ENCODE assay signal across 8 cellular contexts in genomic region chr1:16073490-16074104, GRCh38. TPM values are rescaled to one million over a fixed set of nuclear protein-coding genes. Genes with fewer than 3 reads are reported as not detected.
DNase-seq lines count a peak whose midpoint lies in the region; ATAC-seq, FAIRE-seq and TF ChIP-seq lines count a peak whose summit lies in the region.

Gene FAM131C (minus strand): TSS chr1:16073651. CDS start chr1:16073442, 209 bp downstream.

- TF ChIP-seq POLR2A in IMR-90 (IDR thresholded peaks at IDR 0.05; ENCODE audit: low read depth, low read length) (no peak), tibial nerve (IDR thresholded peaks at IDR 0.05) (no peak)

- H3K4me1 ChIP-seq in IMR-90 (ENCODE audit: control insufficient read depth, insufficient read depth, low read length) (peaks cover 13% of the 10 kb centered on the region), tibial nerve (peaks cover 0 to 25% (median 11%) of the 10 kb centered on the region in 4 donors)

- H2BK20ac ChIP-seq in IMR-90 (ENCODE audit: low read depth, low read length) = peak within 1 kb of the TSS; percentile 44; the same call in 1 of the 2 replicates

- TF ChIP-seq CTCF in D721Med (IDR thresholded peaks at IDR 0.05; ENCODE audit: insufficient read depth, missing control alignments) (peak; percentile 34), IMR-90 (conservative IDR thresholded peaks at IDR 0.05; ENCODE audit: low read depth, low read length) (peak; percentile 53), tibial nerve (IDR thresholded peaks at IDR 0.05) (peak; percentile 20 to 87 (median 76))

- H3K4me3 ChIP-seq in IMR-90 (ENCODE audit: insufficient read depth, low read depth, low read length) = peak within 1 kb of the TSS; percentile 44
- H3K4me3 ChIP-seq in tibial nerve = peak within 1 kb of the TSS; percentile 22 to 52 (median 25)

- no peak within 1 kb of the TSS for H3K23ac ChIP-seq in IMR-90 (ENCODE audit: low read depth, low read length)

- ATAC-seq in IMR-90 (ENCODE audit: low read depth) = peak; percentile 85
- ATAC-seq in HG03469 (IDR thresholded peaks at IDR 0.05; ENCODE audit: unreplicated experiment) = no peak

- dilution Hi-C loops in IMR-90 (cut with HindIII; ENCODE audit: low sequenced_read_pairs, unreplicated experiment) = no loop called here

- H2AFZ ChIP-seq in IMR-90 (replicated peaks; ENCODE audit: low read length, poor library complexity) = peak within 1 kb of the TSS; percentile 94

- H3K27me3 ChIP-seq in IMR-90 (ENCODE audit: control insufficient read depth, insufficient read depth, low read length) = no peaks in the 10 kb centered on the region; the same call in 1 of the 2 replicates
- peaks cover 0 to 4% of the 10 kb centered on the region in 2 donors for H3K27me3 ChIP-seq in tibial nerve

- no peak within 1 kb of the TSS for H3K14ac ChIP-seq in IMR-90 (replicated peaks; ENCODE audit: low read depth, low read length)

- in situ Hi-C loops in IMR-90 (cut with MboI; ENCODE audit: low sequenced_read_pairs) = no loop called here

- no peak within 1 kb of the TSS for H4K5ac ChIP-seq in IMR-90 (ENCODE audit: low read depth, low read length)

- no peaks in the 10 kb centered on the region for H3K9me3 ChIP-seq in IMR-90 (ENCODE audit: control insufficient read depth, insufficient read depth, low read length)
- no peaks in the 10 kb centered on the region for H3K9me3 ChIP-seq in tibial nerve

- peaks cover 0 to 6% of the 10 kb centered on the region in 2 experiments; a peak in 2 of 4 replicates for H3K79me1 ChIP-seq in IMR-90 (ENCODE audit: low read depth in 1 of 2, low read length in 2 of 2)

- peak within 1 kb of the TSS; percentile 18; the same call in 1 of the 3 replicates for H2BK15ac ChIP-seq in IMR-90 (ENCODE audit: low read depth, low read length)

- no peaks in the 10 kb centered on the region for H3K36me3 ChIP-seq in IMR-90 (ENCODE audit: control insufficient read depth, insufficient read depth, low read length)
- H3K36me3 ChIP-seq in tibial nerve = no peaks in the 10 kb centered on the region

- H2BK5ac ChIP-seq in IMR-90 (ENCODE audit: low read depth, low read length, poor library complexity, severe bottlenecking) = no peak within 1 kb of the TSS

- intact Hi-C loops in IMR-90 (cut with micrococcal nuclease) = no loop called here

- no peaks in the 10 kb centered on the region for H4K20me1 ChIP-seq in IMR-90 (ENCODE audit: insufficient read depth, low read length)

- POLR2A ChIA-PET in IMR-90 (lab: Charles Lee; ENCODE audit: unreplicated experiment) = no interaction called here

- H4K91ac ChIP-seq in IMR-90 (ENCODE audit: insufficient read depth, low read depth, low read length) = no peak within 1 kb of the TSS

- CTCF ChIA-PET in IMR-90 (lab: Yijun Ruan, JAX) = interaction anchor here (0.5 to 1.3 kb wide), 5 partner anchors 8 to 366 kb away, joined by 3 to 4 read pairs (median 3); no protein-coding TSS in a partner anchor

- H3K4ac ChIP-seq in IMR-90 (ENCODE audit: low read depth, low read length) = peak within 1 kb of the TSS; percentile 28

- no peak within 1 kb of the TSS for H3K56ac ChIP-seq in IMR-90 (ENCODE audit: extremely low read depth, insufficient read depth, low read length)

- peak; percentile 29; the same call in 1 of the 2 replicates for TF ChIP-seq RAD21 in IMR-90 (IDR thresholded peaks at IDR 0.05; ENCODE audit: low read length)

- H2AK9ac ChIP-seq in IMR-90 (replicated peaks; ENCODE audit: low read depth, low read length, poor library complexity) = peak within 1 kb of the TSS; percentile 17

- no peak within 1 kb of the TSS for H3K18ac ChIP-seq in IMR-90 (ENCODE audit: low read depth, low read length)

- H3K27ac ChIP-seq in IMR-90 (ENCODE audit: insufficient read depth, low read length) = no peak within 1 kb of the TSS
- H3K27ac ChIP-seq in tibial nerve = no peak within 1 kb of the TSS

- H3K9me1 ChIP-seq in IMR-90 (ENCODE audit: insufficient read depth, low read length) = peaks cover 10% of the 10 kb centered on the region; the same call in 1 of the 2 replicates

- no peak for FAIRE-seq in D721Med (lab: Jason Lieb, UNC)

- H3K9ac ChIP-seq in IMR-90 (ENCODE audit: low read depth, low read length) = no peak within 1 kb of the TSS

- no peak for TF ChIP-seq EP300 in tibial nerve (IDR thresholded peaks at IDR 0.05)

- peak within 1 kb of the TSS; percentile 65 for H2AK5ac ChIP-seq in IMR-90 (ENCODE audit: low read depth, low read length)

- BruUV-seq in IMR-90 (replicated peaks; lab: Mats Ljungman, UMichigan) = no TSS peak

- H3K4me2 ChIP-seq in IMR-90 (ENCODE audit: low read depth, low read length) = peak within 1 kb of the TSS; percentile 57

- WGBS in IMR-90 (ENCODE audit: extremely low coverage in 2 of 2, insufficient read length in 1 of 2), 2 experiments = 0% methylated on average over 14 of the region's 54 CpGs; no CpG with 5 or more reads in 1 of the 2 experiments
- WGBS in tibial nerve, 2 donors = 3 to 4% methylated on average over 16 to 48 of the region's 54 CpGs

- H4K8ac ChIP-seq in IMR-90 (ENCODE audit: low read depth in 2 of 2, low read length in 2 of 2) = peak within 1 kb of the TSS in 1 of 2 experiments; percentile 44; a peak in 1 of 4 replicates

- DNase-seq in D721Med (ENCODE audit: insufficient read length, low spot score) (peak; percentile 42), IMR-90 (no peak), myocyte (ENCODE audit: low read depth) (peak; percentile 26), tibial nerve (ENCODE audit: low spot score in 2 of 2) (no peak), GOT3 (lab: John Stamatoyannopoulos, UW) (no peak)
- DNase-seq in activated CD4-positive, alpha-beta T cell treated with anti-CD3 and anti-CD28 coated beads, Interleukin-2, amount 50 U/mL, for 24 hours (ENCODE audit: low read depth in 1 of 2, low spot score in 1 of 2) = peak; percentile 12 to 13
- peak; percentile 17 for DNase-seq in effector CD8-positive, alpha-beta T cell (lab: John Stamatoyannopoulos, UW)

- peak within 1 kb of the TSS; percentile 10 for H2BK120ac ChIP-seq in IMR-90 (ENCODE audit: low read depth, low read length)

TF ChIP-seq in IMR-90, 13 proteins besides CTCF, POLR2A, EP300 and RAD21:
- no peak for TF ChIP-seq MAFK (IDR thresholded peaks at IDR 0.05; ENCODE audit: low read depth, low read length)
- TF ChIP-seq SMC3 (IDR thresholded peaks at IDR 0.05; ENCODE audit: low read depth, low read length) = peak; percentile 32; the same call in 1 of the 2 replicates
- TF ChIP-seq MAZ (IDR thresholded peaks at IDR 0.05; ENCODE audit: borderline replicate concordance, low read depth, low read length) = peak; percentile 91; the same call in 1 of the 2 replicates

RNA-seq across cellular contexts. Expression of gene FAM131C, which starts in this region (rescaled TPM):
- total RNA-seq in IMR-90 (2012; rRNA removed) = 0.18 and 0.28 TPM in 2 replicates
- polyA plus RNA-seq in IMR-90 (2012; rRNA removed) = 0.56 and 1.0 TPM in 2 replicates
- 0.57 and 1.4 TPM in 2 replicates for polyA plus RNA-seq in IMR-90 (2012; cell fraction: cytosol; rRNA removed)
- 0.32 and 0.89 TPM in 2 replicates for polyA plus RNA-seq in IMR-90 (2012; cell fraction: nucleus; rRNA removed; ENCODE audit: low replicate concordance)
- total RNA-seq in myocyte = not detected in 2 replicates
- 0.30 TPM for polyA plus RNA-seq in myocyte (2012)
- total RNA-seq in tibial nerve = not detected

Comparison
In these comparisons a context has a peak if more than half of its experiments do, and no peak if none do; other contexts are left out.
1. Peak in DNase-seq in myocyte; RNA of the gene not detected or under 1 TPM.
2. DNase-seq: peak in D721Med (single experiment), activated CD4-positive, alpha-beta T cell treated with anti-CD3 and anti-CD28 coated beads, Interleukin-2, amount 50 U/mL, for 24 hours (2 of 2) and effector CD8-positive, alpha-beta T cell (single experiment); none in IMR-90 (single experiment), tibial nerve (0 of 2) and GOT3 (single experiment).
3. Peak in every context shown above with its lines, with median percentiles within 50 percentile points of each other: CTCF ChIP-seq.